20 cellular contexts compared by ENCODE assay signal in the genomic region with DNA sequence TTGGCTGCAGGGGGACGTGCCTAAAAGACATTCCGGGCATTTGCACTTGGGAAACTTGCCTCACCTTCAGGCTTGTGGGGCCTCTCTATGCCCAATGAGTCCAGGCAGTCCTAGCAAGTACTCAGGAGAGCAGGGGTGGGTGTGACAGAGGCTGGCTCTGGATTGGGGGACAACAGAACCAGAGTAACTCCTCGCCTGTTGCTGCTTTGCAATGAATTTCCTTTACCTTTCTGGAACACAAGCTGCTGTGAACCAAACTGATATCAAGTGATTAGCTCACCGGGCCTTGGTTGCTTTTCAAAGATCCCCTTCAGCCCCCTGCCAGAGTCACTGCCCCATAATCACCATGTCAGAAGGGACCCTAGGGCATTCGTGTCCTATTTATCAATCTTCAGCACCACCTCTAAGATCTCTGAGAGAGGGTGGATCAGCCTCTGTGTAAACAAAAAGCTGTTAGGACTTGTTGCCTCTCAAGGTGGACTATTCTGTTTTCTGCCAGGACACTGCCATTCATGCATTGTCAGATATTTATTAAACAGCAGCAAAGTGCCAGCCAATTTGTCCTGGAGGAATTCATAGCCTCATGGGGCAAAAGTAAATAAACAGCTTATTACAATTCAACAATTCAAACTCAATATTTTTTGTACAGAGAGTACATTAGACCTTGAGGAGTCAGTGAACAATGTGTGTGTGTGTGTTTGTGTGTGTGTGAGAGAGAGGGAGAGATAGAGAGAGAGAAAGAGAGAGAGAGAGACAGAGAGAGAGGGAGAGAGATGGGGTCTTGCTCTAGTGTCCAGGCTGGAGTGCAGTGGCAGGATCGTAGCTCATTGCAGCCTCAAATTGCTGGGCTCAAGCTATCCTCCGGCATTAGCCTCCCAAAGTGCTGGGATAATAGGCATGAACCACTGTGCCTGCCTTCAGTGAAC. TPM values are rescaled to one million over a fixed set of nuclear protein-coding genes. Genes with fewer than 3 reads are reported as not detected.
DNase-seq lines count a peak whose midpoint lies in the region; ATAC-seq and TF ChIP-seq lines count a peak whose summit lies in the region.
"Had no signal": no experiment of that assay in that cellular context is flagged by ENCODE, and none has a peak within 500 bp of the region (broad histone marks: within the 10 kb centered on the region; RNA-seq: fewer than 3 reads in every experiment).

No MANE protein-coding gene starts in this region.

- H3K4me3 Mint-ChIP-seq in mesothelial cell of epicardium, result no peak overlapping the region
- H3K4me3 Mint-ChIP-seq: GM23338 had no signal

- no peaks in the 10 kb centered on the region for H3K27me3 Mint-ChIP-seq in mesothelial cell of epicardium (ENCODE audit: low read depth)

- H3K27ac ChIP-seq in HEK293 (ENCODE audit: extremely low read depth, low read depth, low read length), result 0 out of 2 replicates have a peak overlapping the region, but pooled peaks have one; percentile 24
- peak overlapping the region; percentile 18 to 50 (median 30) for H3K27ac ChIP-seq in body of pancreas
- H3K27ac ChIP-seq: SK-N-MC had no signal

- H3K9me3 ChIP-seq in HEK293 (ENCODE audit: control insufficient read depth, insufficient read depth, low read depth, low read length) (no peaks in the 10 kb centered on the region), body of pancreas (no peaks in the 10 kb centered on the region)

- POLR2A ChIA-PET in HEK293 (lab: Yijun Ruan, JAX), result interaction anchor here (1.2 to 1.6 kb wide), 3 partner anchors 13 to 57 kb away, joined by 3 to 4 read pairs (median 4); no protein-coding TSS in a partner anchor

- intact Hi-C loops in body of pancreas (cut with DNase I), result no loop called here

- CTCF ChIA-PET in HEK293 (lab: Yijun Ruan, JAX), result interaction anchor here (0.8 to 3.0 kb wide), 5 partner anchors 13 to 51 kb away, joined by 3 to 21 read pairs (median 6); a partner anchor contains a TSS

- peak overlapping the region; percentile 39 for H3K27ac Mint-ChIP-seq in mesothelial cell of epicardium
- H3K27ac Mint-ChIP-seq: GM23338 had no signal

- H3K27me3 ChIP-seq in body of pancreas, result no peaks in the 10 kb centered on the region

- no peaks in the 10 kb centered on the region for H3K9me3 Mint-ChIP-seq in mesothelial cell of epicardium
- H3K9me3 Mint-ChIP-seq: GM23338 had no signal

- TF ChIP-seq POLR2A in body of pancreas (IDR thresholded peaks at IDR 0.05), result no peak

- WGBS in body of pancreas, 2 donors, result 62 to 67% methylated on average over 7 of the region's 7 CpGs

- DNase-seq in DMS79 (lab: John Stamatoyannopoulos, UW) (peak; percentile 24), body of pancreas (no peak), mesothelial cell of epicardium (ENCODE audit: low spot score in 2 of 2, unreplicated experiment in 2 of 2) (no peak), mesenteric fat pad (ENCODE audit: low spot score) (no peak), RKO (ENCODE audit: low spot score) (no peak), omental fat pad (ENCODE audit: low spot score) (no peak), NCI-H226 (no peak)
- DNase-seq: KG1, NCI-H1048, NCI-H1694 treated with DMSO at 0.1 percent for 48 hours, NCI-H2107, NCI-H446, NCI-H748 treated with DMSO at 0.1 percent for 48 hours, Right ventricle myocardium superior had no signal

- H3K4me1 ChIP-seq in HEK293 (ENCODE audit: control insufficient read depth, insufficient read depth, low read length) (peaks cover 8% of the 10 kb centered on the region), body of pancreas (peaks cover 19% of the 10 kb centered on the region)

- H3K4me1 Mint-ChIP-seq in mesothelial cell of epicardium, result peaks cover 46% of the 10 kb centered on the region

- TF ChIP-seq CTCF in HEK293 (tag by site-specific recombination; IDR thresholded peaks at IDR 0.05), result no peak
- TF ChIP-seq CTCF in body of pancreas (IDR thresholded peaks at IDR 0.05), result no peak
- no peak for TF ChIP-seq CTCF in mesothelial cell of epicardium (IDR thresholded peaks at IDR 0.05; ENCODE audit: unreplicated experiment)
- TF ChIP-seq CTCF in omental fat pad (IDR thresholded peaks at IDR 0.05), result no peak

- peaks cover 0 to 32% of the 10 kb centered on the region in 2 experiments; a peak in 1 of 3 replicates for H3K36me3 ChIP-seq in HEK293 (ENCODE audit: control insufficient read depth in 2 of 2, insufficient read depth in 1 of 2, low read length in 2 of 2)
- H3K36me3 ChIP-seq in body of pancreas (replicated peaks in 1 of 2; ENCODE audit: insufficient read depth in 1 of 2, low read depth in 2 of 2), result no peaks in the 10 kb centered on the region

- H3K4me3 ChIP-seq in HEK293 (ENCODE audit: low read depth, low read length), result no peak overlapping the region
- H3K4me3 ChIP-seq in body of pancreas, result no peak overlapping the region
- H3K4me3 ChIP-seq: GM23338, SK-N-MC had no signal

- ATAC-seq in body of pancreas (peak; percentile 32), omental fat pad (ENCODE audit: low FRiP score) (no peak)
- ATAC-seq: GM23338, HCT116 had no signal

- peaks cover 14% of the 10 kb centered on the region for H3K36me3 Mint-ChIP-seq in mesothelial cell of epicardium

TF ChIP-seq in HEK293, 187 proteins besides CTCF, POLR2A, EP300 and RAD21:
- TF ChIP-seq ZNF585B (tag by site-specific recombination; IDR thresholded peaks at IDR 0.05) (no peak), ZNF311 (tag by site-specific recombination; IDR thresholded peaks at IDR 0.05; ENCODE audit: borderline replicate concordance) (no peak), ZNF132 (tag by site-specific recombination; IDR thresholded peaks at IDR 0.05; ENCODE audit: borderline replicate concordance) (no peak), ZNF121 (tag by site-specific recombination; IDR thresholded peaks at IDR 0.05) (peak; percentile 88), ZNF423 (tag by site-specific recombination; IDR thresholded peaks at IDR 0.05) (no peak), ZNF544 (tag by site-specific recombination; IDR thresholded peaks at IDR 0.05) (no peak), SCRT1 (tag by site-specific recombination; IDR thresholded peaks at IDR 0.05; ENCODE audit: borderline replicate concordance) (no peak), ZNF223 (tag by site-specific recombination; IDR thresholded peaks at IDR 0.05) (no peak), ZNF596 (tag by site-specific recombination; IDR thresholded peaks at IDR 0.05) (peak; percentile 71), ZNF157 (tag by site-specific recombination; IDR thresholded peaks at IDR 0.05) (no peak)
- TF ChIP-seq, protein P1, sequence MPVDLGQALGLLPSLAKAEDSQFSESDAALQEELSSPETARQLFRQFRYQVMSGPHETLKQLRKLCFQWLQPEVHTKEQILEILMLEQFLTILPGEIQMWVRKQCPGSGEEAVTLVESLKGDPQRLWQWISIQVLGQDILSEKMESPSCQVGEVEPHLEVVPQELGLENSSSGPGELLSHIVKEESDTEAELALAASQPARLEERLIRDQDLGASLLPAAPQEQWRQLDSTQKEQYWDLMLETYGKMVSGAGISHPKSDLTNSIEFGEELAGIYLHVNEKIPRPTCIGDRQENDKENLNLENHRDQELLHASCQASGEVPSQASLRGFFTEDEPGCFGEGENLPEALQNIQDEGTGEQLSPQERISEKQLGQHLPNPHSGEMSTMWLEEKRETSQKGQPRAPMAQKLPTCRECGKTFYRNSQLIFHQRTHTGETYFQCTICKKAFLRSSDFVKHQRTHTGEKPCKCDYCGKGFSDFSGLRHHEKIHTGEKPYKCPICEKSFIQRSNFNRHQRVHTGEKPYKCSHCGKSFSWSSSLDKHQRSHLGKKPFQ (tag by site-specific recombination; IDR thresholded peaks at IDR 0.05), result no peak

RNA-seq across cellular contexts. Expression of a gene that starts 11.3 kb away (rescaled TPM):
- total RNA-seq in body of pancreas (10 to 100 TPM; 11.9 to 19.8 TPM), mesothelial cell of epicardium (291 to 298 TPM (median 292 TPM) in 3 replicates), mesenteric fat pad (41.3 TPM), omental fat pad (10 to 100 TPM in 3 of 4 donors, 1 to 10 TPM in 1; 9.2 to 53.3 (median 23.3) TPM)

RNA-seq across cellular contexts. Expression of a gene that starts 19.6 kb away (rescaled TPM):
- total RNA-seq in body of pancreas (1 to 10 TPM; 7.3 to 7.5 TPM), mesothelial cell of epicardium (171 to 173 TPM (median 173 TPM) in 3 replicates), mesenteric fat pad (11.7 TPM), omental fat pad (10 to 100 TPM in 3 of 4 donors, 1 to 10 TPM in 1; 4.6 to 24.9 (median 13.0) TPM)
- total RNA-seq: M059J had no signal

RNA-seq across cellular contexts. Expression of a gene that starts 39.5 kb away (rescaled TPM):
- total RNA-seq in body of pancreas (1 to 10 TPM; 6.0 to 9.9 TPM), mesothelial cell of epicardium (1.9 to 2.2 TPM (median 2.0 TPM) in 3 replicates), mesenteric fat pad (12.7 TPM), omental fat pad (10 to 100 TPM in 2 of 4 donors, 1 to 10 TPM in 2; 9.0 to 18.0 (median 13.2) TPM)
- total RNA-seq: G401, M059J had no signal

RNA-seq across cellular contexts. Expression of a gene that starts 44.4 kb away (rescaled TPM):
- 10 to 100 TPM; 10.6 to 14.8 TPM for total RNA-seq in body of pancreas
- total RNA-seq in mesothelial cell of epicardium, result 2.8 to 3.4 TPM (median 3.4 TPM) in 3 replicates
- total RNA-seq in mesenteric fat pad, result 59.6 TPM
- total RNA-seq in omental fat pad, result 100 to 1,000 TPM in 1 of 4 donors, 10 to 100 TPM in 2, 1 to 10 TPM in 1; 9.7 to 144 (median 45.6) TPM
- total RNA-seq: G401, M059J had no signal

RNA-seq across cellular contexts. Expression of a gene that starts 50.2 kb away (rescaled TPM):
- total RNA-seq in body of pancreas (1 to 10 TPM in 1 of 2 donors, under 1 TPM in 1; 0.33 to 4.9 TPM), mesothelial cell of epicardium (3.9 to 5.5 TPM (median 4.8 TPM) in 3 replicates), mesenteric fat pad (5.0 TPM), omental fat pad (1 to 10 TPM; 1.2 to 4.4 (median 2.8) TPM)
